In genomic region chr19:15154002-15154612, GRCh38 we compare ENCODE assay signal across 9 cellular contexts. TPM values are rescaled to one million over a fixed set of nuclear protein-coding genes. Genes with fewer than 3 reads are reported as not detected.
DNase-seq lines count a peak whose midpoint lies in the region; ATAC-seq and TF ChIP-seq lines count a peak whose summit lies in the region.
"Had no signal": no experiment of that assay in that cellular context is flagged by ENCODE, and none has a peak within 500 bp of the region (broad histone marks: within the 10 kb centered on the region; RNA-seq: fewer than 3 reads in every experiment).

No MANE protein-coding gene starts in this region.

- DNase-seq in COLO668 (lab: John Stamatoyannopoulos, UW; ENCODE audit: unreplicated experiment), result peak; percentile 32
- no peak for DNase-seq in HFF-Myc (ENCODE audit: extremely low read depth, low read depth)
- peak; percentile 40 for DNase-seq in SK-N-MC (ENCODE audit: low read depth, low spot score)
- peak; percentile 51 for DNase-seq in endothelial cell (ENCODE audit: low spot score)
- DNase-seq in progenitor cell of endocrine pancreas (ENCODE audit: low spot score, unreplicated experiment), result no peak
- DNase-seq: left cardiac atrium had no signal

- H3K36me3 Mint-ChIP-seq in endothelial cell (ENCODE audit: low read depth, unreplicated experiment) (peaks cover 19% of the 10 kb centered on the region), progenitor cell of endocrine pancreas (ENCODE audit: insufficient read depth) (peaks cover 2% of the 10 kb centered on the region)

- no peak for ATAC-seq in HG03457 (IDR thresholded peaks at IDR 0.05; ENCODE audit: unreplicated experiment)
- no peak for ATAC-seq in HG03571 (IDR thresholded peaks at IDR 0.05; ENCODE audit: unreplicated experiment)
- no peak for ATAC-seq in HG03439 (IDR thresholded peaks at IDR 0.05; ENCODE audit: unreplicated experiment)

- H3K4me3 ChIP-seq in HFF-Myc (replicated peaks; ENCODE audit: low read depth, low read length) (no peak overlapping the region), SK-N-MC (no peak overlapping the region)

- H3K27ac Mint-ChIP-seq in endothelial cell (ENCODE audit: unreplicated experiment), result no peak overlapping the region
- H3K27ac Mint-ChIP-seq in progenitor cell of endocrine pancreas, result no peak overlapping the region

- no peak overlapping the region for H3K27ac ChIP-seq in SK-N-MC

- H3K9ac ChIP-seq in SK-N-MC (ENCODE audit: insufficient read length), result no peak overlapping the region

- TF ChIP-seq CTCF in HFF-Myc (IDR thresholded peaks at IDR 0.05; ENCODE audit: low read depth, low read length, missing control alignments) (peak; percentile 62), endothelial cell (IDR thresholded peaks at IDR 0.05; ENCODE audit: unreplicated experiment) (peak; percentile 71), progenitor cell of endocrine pancreas (IDR thresholded peaks at IDR 0.05; ENCODE audit: unreplicated experiment) (peak; percentile 51)

- H3K27me3 Mint-ChIP-seq in endothelial cell (ENCODE audit: unreplicated experiment), result peaks cover 3% of the 10 kb centered on the region
- peaks cover 17% of the 10 kb centered on the region for H3K27me3 Mint-ChIP-seq in progenitor cell of endocrine pancreas

- peaks cover 6% of the 10 kb centered on the region for H3K4me1 Mint-ChIP-seq in endothelial cell (ENCODE audit: unreplicated experiment)
- no peaks in the 10 kb centered on the region for H3K4me1 Mint-ChIP-seq in progenitor cell of endocrine pancreas (ENCODE audit: low read depth)

- H3K4me3 Mint-ChIP-seq in endothelial cell (ENCODE audit: unreplicated experiment) (no peak overlapping the region), progenitor cell of endocrine pancreas (ENCODE audit: low read depth) (no peak overlapping the region)

- H3K9me3 ChIP-seq in SK-N-MC (ENCODE audit: low read depth, low read length), result no peaks in the 10 kb centered on the region

- H3K36me3 ChIP-seq in SK-N-MC (ENCODE audit: insufficient read depth, low read length), result no peaks in the 10 kb centered on the region

- H3K9me3 Mint-ChIP-seq in endothelial cell (ENCODE audit: unreplicated experiment) (no peaks in the 10 kb centered on the region), progenitor cell of endocrine pancreas (ENCODE audit: low read depth) (peaks cover 6% of the 10 kb centered on the region)

RNA-seq across cellular contexts. Expression of gene NOTCH3, which starts 46.7 kb away (rescaled TPM):
- 96.8 TPM for total RNA-seq in endothelial cell (ENCODE audit: unreplicated experiment)
- 201 and 203 TPM in 2 replicates for total RNA-seq in progenitor cell of endocrine pancreas

RNA-seq across cellular contexts. Expression of gene SYDE1, which starts 46.9 kb away (rescaled TPM):
- total RNA-seq in endothelial cell (ENCODE audit: unreplicated experiment) (43.5 TPM), progenitor cell of endocrine pancreas (5.0 and 5.7 TPM in 2 replicates)

Comparison
In these comparisons a context has a peak if more than half of its experiments do, and no peak if none do; other contexts are left out.
1. DNase-seq: peak in COLO668 (single experiment), SK-N-MC (single experiment) and endothelial cell (single experiment); none in HFF-Myc (single experiment) and progenitor cell of endocrine pancreas (single experiment).
2. Peak in every context shown above with its lines, with median percentiles within 50 percentile points of each other: CTCF ChIP-seq.